In genomic region chr2:212997526-212998020, GRCh38 we compare ENCODE assay signal across 18 cellular contexts.
"Had no signal": no experiment of that assay in that cellular context is flagged by ENCODE, and none has a peak within 500 bp of the region (broad histone marks: within the 10 kb centered on the region; RNA-seq: fewer than 3 reads in every experiment).

No MANE protein-coding gene starts in this region.

- H3K9me3 Mint-ChIP-seq: activated naive CD4-positive, alpha-beta T cell treated with anti-CD3 and anti-CD28 coated beads for 36 hours; activated T-helper 17 cell treated with anti-CD3 and anti-CD28 coated beads, Interleukin-2, amount 50 U/mL, for 72 hours had no signal

- H2AFZ ChIP-seq: hepatocyte had no signal

- H3K36me3 ChIP-seq: lower lobe of right lung, right atrium auricular region, SJSA1 had no signal

- H3K27me3 Mint-ChIP-seq: activated T-helper 17 cell treated with anti-CD3 and anti-CD28 coated beads, Interleukin-2, amount 50 U/mL, for 72 hours; naive thymus-derived CD4-positive, alpha-beta T cell had no signal

- H3K27me3 ChIP-seq: hepatocyte, right atrium auricular region, SJSA1 had no signal

- H3K27ac Mint-ChIP-seq: activated naive CD4-positive, alpha-beta T cell treated with anti-CD3 and anti-CD28 coated beads for 36 hours; activated T-helper 17 cell treated with anti-CD3 and anti-CD28 coated beads, Interleukin-2, amount 50 U/mL, for 72 hours; naive thymus-derived CD4-positive, alpha-beta T cell had no signal

- H3K79me2 ChIP-seq: hepatocyte had no signal

- H3K4me3 ChIP-seq: hepatocyte, lower lobe of right lung, right atrium auricular region, SJSA1 had no signal

- H3K36me3 Mint-ChIP-seq: naive thymus-derived CD4-positive, alpha-beta T cell had no signal

- H3K4me1 ChIP-seq: SJSA1 had no signal

- H3K27ac ChIP-seq: hepatocyte, lower lobe of right lung, right atrium auricular region, SJSA1 had no signal

- H3K4me2 ChIP-seq: hepatocyte had no signal

- H3K9me3 ChIP-seq: lower lobe of right lung, right atrium auricular region, SJSA1 had no signal

- ATAC-seq: activated CD4-positive, CD25-positive, alpha-beta regulatory T cell treated with anti-CD3 and anti-CD28 coated beads, Interleukin-2, amount 50 U/mL, for 24 hours; activated T-helper 17 cell treated with anti-CD3 and anti-CD28 coated beads, Interleukin-2, amount 50 U/mL, for 72 hours; esophagus mucosa; left colon; lower lobe of right lung; naive thymus-derived CD4-positive, alpha-beta T cell had no signal

- DNase-seq: activated CD4-positive, alpha-beta T cell treated with anti-CD3 and anti-CD28 coated beads, Interleukin-2, amount 50 U/mL, for 4 hours; activated naive CD4-positive, alpha-beta T cell treated with anti-CD3 and anti-CD28 coated beads for 36 hours; activated T-cell treated with anti-CD3 and anti-CD28 coated beads for 4 hours; left colon; lower lobe of right lung; naive thymus-derived CD4-positive, alpha-beta T cell; posterior cingulate gyrus; stimulated activated CD4-positive, alpha-beta T cell treated with anti-CD3 and anti-CD28 coated beads, Interleukin-15, amount 100 ng/mL, for 24 hours; stimulated activated CD4-positive, alpha-beta T cell treated with anti-CD3 and anti-CD28 coated beads, Interleukin-4, amount 100 ng/mL, for 1 hour; stimulated activated naive CD4-positive, alpha-beta T cell; substantia nigra; trophoblast cell had no signal

- H3K4me3 Mint-ChIP-seq: activated naive CD4-positive, alpha-beta T cell treated with anti-CD3 and anti-CD28 coated beads for 36 hours; activated T-helper 17 cell treated with anti-CD3 and anti-CD28 coated beads, Interleukin-2, amount 50 U/mL, for 72 hours; naive thymus-derived CD4-positive, alpha-beta T cell had no signal
